Comparison of ENCODE assay signal across 1 cellular context in the genomic region with DNA sequence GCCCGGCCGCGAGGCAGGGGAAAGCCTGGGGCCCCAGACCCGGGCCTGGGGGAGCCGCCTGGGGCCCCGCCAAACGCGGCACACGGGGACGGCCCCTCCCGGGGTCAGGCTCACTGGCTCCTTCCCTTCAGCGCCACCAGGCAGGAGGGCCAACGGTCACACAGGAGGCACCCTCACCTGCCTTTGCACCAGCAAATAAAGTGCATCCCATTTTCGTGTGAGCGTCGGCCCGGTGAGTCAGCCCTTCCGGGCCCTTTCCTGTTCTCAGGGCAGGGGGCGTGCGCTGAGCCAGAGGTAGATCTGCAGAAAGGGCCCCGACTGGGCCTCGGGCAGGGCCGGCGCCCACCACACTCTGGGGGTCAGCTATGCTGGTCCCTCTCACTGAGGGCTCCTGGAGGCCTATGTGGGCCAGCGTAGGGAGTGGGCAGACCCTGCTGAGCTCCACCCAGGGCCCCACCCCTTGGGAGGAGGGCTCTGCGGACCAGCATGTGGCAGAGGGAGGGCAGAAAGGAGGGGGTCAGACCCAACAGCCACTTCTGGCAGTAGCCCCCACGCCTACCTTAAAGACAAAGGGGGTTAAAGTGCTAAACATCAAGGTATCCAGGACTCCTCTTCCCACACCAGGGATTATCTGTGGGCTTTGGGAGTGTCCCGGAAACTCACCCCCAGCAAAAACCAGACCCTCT.
TF ChIP-seq lines count a peak whose summit lies in the region.

No MANE protein-coding gene starts in this region.

TF ChIP-seq in HepG2, 621 proteins besides CTCF, POLR2A, EP300 and RAD21 (continued from another document and continues in another):
- TF ChIP-seq PATZ1 (CRISPR knock-in tag; IDR thresholded peaks at IDR 0.05): peak; percentile 92
- no peak for TF ChIP-seq XBP1 (CRISPR knock-in tag; IDR thresholded peaks at IDR 0.05)
- TF ChIP-seq BORCS8-MEF2B (CRISPR knock-in tag; IDR thresholded peaks at IDR 0.05): peak; percentile 49; the same call in 1 of the 2 replicates
- peak; percentile 66; the same call in 1 of the 2 replicates for TF ChIP-seq GZF1 (CRISPR knock-in tag; IDR thresholded peaks at IDR 0.05)
- TF ChIP-seq RFX1 (IDR thresholded peaks at IDR 0.05): no peak
- peak; percentile 84 for TF ChIP-seq MYC (CRISPR knock-in tag; IDR thresholded peaks at IDR 0.05; ENCODE audit: borderline replicate concordance)
- no peak for TF ChIP-seq ZFP36 (IDR thresholded peaks at IDR 0.05; ENCODE audit: borderline replicate concordance, low read depth, low read length, partially characterized antibody)
- peak; percentile 97 for TF ChIP-seq ZNF572 (CRISPR knock-in tag; IDR thresholded peaks at IDR 0.05)
- TF ChIP-seq E2F2 (CRISPR knock-in tag; IDR thresholded peaks at IDR 0.05; ENCODE audit: borderline replicate concordance): no peak
- TF ChIP-seq ZBTB20 (CRISPR knock-in tag; IDR thresholded peaks at IDR 0.05; ENCODE audit: borderline replicate concordance, low read depth): peak; percentile 70
- no peak for TF ChIP-seq CEBPB (IDR thresholded peaks at IDR 0.05; ENCODE audit: borderline replicate concordance, low read depth, low read length)
- TF ChIP-seq ZNF281 (CRISPR knock-in tag; IDR thresholded peaks at IDR 0.05; ENCODE audit: borderline replicate concordance): 0 out of 2 replicates have a peak, but pooled peaks have one; percentile 13
- no peak for TF ChIP-seq ZNF780A (CRISPR knock-in tag; IDR thresholded peaks at IDR 0.05)
- TF ChIP-seq, protein P1, sequence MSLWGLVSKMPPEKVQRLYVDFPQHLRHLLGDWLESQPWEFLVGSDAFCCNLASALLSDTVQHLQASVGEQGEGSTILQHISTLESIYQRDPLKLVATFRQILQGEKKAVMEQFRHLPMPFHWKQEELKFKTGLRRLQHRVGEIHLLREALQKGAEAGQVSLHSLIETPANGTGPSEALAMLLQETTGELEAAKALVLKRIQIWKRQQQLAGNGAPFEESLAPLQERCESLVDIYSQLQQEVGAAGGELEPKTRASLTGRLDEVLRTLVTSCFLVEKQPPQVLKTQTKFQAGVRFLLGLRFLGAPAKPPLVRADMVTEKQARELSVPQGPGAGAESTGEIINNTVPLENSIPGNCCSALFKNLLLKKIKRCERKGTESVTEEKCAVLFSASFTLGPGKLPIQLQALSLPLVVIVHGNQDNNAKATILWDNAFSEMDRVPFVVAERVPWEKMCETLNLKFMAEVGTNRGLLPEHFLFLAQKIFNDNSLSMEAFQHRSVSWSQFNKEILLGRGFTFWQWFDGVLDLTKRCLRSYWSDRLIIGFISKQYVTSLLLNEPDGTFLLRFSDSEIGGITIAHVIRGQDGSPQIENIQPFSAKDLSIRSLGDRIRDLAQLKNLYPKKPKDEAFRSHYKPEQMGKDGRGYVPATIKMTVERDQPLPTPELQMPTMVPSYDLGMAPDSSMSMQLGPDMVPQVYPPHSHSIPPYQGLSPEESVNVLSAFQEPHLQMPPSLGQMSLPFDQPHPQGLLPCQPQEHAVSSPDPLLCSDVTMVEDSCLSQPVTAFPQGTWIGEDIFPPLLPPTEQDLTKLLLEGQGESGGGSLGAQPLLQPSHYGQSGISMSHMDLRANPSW (CRISPR knock-in tag; IDR thresholded peaks at IDR 0.05; ENCODE audit: borderline replicate concordance): no peak
- TF ChIP-seq, protein P2, sequence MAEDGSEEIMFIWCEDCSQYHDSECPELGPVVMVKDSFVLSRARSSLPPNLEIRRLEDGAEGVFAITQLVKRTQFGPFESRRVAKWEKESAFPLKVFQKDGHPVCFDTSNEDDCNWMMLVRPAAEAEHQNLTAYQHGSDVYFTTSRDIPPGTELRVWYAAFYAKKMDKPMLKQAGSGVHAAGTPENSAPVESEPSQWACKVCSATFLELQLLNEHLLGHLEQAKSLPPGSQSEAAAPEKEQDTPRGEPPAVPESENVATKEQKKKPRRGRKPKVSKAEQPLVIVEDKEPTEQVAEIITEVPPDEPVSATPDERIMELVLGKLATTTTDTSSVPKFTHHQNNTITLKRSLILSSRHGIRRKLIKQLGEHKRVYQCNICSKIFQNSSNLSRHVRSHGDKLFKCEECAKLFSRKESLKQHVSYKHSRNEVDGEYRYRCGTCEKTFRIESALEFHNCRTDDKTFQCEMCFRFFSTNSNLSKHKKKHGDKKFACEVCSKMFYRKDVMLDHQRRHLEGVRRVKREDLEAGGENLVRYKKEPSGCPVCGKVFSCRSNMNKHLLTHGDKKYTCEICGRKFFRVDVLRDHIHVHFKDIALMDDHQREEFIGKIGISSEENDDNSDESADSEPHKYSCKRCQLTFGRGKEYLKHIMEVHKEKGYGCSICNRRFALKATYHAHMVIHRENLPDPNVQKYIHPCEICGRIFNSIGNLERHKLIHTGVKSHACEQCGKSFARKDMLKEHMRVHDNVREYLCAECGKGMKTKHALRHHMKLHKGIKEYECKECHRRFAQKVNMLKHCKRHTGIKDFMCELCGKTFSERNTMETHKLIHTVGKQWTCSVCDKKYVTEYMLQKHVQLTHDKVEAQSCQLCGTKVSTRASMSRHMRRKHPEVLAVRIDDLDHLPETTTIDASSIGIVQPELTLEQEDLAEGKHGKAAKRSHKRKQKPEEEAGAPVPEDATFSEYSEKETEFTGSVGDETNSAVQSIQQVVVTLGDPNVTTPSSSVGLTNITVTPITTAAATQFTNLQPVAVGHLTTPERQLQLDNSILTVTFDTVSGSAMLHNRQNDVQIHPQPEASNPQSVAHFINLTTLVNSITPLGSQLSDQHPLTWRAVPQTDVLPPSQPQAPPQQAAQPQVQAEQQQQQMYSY (CRISPR knock-in tag; IDR thresholded peaks at IDR 0.05): 0 out of 2 replicates have a peak, but pooled peaks have one; percentile 6
- no peak for TF ChIP-seq ZNF558 (CRISPR knock-in tag; IDR thresholded peaks at IDR 0.05; ENCODE audit: borderline replicate concordance)
- TF ChIP-seq ZNF747 (CRISPR knock-in tag; IDR thresholded peaks at IDR 0.05; ENCODE audit: borderline replicate concordance): no peak
- no peak; the same call in 1 of the 2 replicates for TF ChIP-seq TGIF2 (CRISPR knock-in tag; IDR thresholded peaks at IDR 0.05)
- no peak for TF ChIP-seq DDIT3 (CRISPR knock-in tag; IDR thresholded peaks at IDR 0.05)
- TF ChIP-seq, protein P3, sequence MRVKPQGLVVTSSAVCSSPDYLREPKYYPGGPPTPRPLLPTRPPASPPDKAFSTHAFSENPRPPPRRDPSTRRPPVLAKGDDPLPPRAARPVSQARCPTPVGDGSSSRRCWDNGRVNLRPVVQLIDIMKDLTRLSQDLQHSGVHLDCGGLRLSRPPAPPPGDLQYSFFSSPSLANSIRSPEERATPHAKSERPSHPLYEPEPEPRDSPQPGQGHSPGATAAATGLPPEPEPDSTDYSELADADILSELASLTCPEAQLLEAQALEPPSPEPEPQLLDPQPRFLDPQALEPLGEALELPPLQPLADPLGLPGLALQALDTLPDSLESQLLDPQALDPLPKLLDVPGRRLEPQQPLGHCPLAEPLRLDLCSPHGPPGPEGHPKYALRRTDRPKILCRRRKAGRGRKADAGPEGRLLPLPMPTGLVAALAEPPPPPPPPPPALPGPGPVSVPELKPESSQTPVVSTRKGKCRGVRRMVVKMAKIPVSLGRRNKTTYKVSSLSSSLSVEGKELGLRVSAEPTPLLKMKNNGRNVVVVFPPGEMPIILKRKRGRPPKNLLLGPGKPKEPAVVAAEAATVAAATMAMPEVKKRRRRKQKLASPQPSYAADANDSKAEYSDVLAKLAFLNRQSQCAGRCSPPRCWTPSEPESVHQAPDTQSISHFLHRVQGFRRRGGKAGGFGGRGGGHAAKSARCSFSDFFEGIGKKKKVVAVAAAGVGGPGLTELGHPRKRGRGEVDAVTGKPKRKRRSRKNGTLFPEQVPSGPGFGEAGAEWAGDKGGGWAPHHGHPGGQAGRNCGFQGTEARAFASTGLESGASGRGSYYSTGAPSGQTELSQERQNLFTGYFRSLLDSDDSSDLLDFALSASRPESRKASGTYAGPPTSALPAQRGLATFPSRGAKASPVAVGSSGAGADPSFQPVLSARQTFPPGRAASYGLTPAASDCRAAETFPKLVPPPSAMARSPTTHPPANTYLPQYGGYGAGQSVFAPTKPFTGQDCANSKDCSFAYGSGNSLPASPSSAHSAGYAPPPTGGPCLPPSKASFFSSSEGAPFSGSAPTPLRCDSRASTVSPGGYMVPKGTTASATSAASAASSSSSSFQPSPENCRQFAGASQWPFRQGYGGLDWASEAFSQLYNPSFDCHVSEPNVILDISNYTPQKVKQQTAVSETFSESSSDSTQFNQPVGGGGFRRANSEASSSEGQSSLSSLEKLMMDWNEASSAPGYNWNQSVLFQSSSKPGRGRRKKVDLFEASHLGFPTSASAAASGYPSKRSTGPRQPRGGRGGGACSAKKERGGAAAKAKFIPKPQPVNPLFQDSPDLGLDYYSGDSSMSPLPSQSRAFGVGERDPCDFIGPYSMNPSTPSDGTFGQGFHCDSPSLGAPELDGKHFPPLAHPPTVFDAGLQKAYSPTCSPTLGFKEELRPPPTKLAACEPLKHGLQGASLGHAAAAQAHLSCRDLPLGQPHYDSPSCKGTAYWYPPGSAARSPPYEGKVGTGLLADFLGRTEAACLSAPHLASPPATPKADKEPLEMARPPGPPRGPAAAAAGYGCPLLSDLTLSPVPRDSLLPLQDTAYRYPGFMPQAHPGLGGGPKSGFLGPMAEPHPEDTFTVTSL (CRISPR knock-in tag; IDR thresholded peaks at IDR 0.05; ENCODE audit: borderline replicate concordance): no peak
- 0 out of 2 replicates have a peak, but pooled peaks have one; percentile 29 for TF ChIP-seq HMG20A (CRISPR knock-in tag; IDR thresholded peaks at IDR 0.05; ENCODE audit: borderline replicate concordance)
- no peak for TF ChIP-seq NFRKB (IDR thresholded peaks at IDR 0.05)
- TF ChIP-seq ZNF503 (CRISPR knock-in tag; IDR thresholded peaks at IDR 0.05): no peak
- TF ChIP-seq ZBTB34 (CRISPR knock-in tag; IDR thresholded peaks at IDR 0.05): peak; percentile 40; the same call in 1 of the 2 replicates
